In the genomic region with DNA sequence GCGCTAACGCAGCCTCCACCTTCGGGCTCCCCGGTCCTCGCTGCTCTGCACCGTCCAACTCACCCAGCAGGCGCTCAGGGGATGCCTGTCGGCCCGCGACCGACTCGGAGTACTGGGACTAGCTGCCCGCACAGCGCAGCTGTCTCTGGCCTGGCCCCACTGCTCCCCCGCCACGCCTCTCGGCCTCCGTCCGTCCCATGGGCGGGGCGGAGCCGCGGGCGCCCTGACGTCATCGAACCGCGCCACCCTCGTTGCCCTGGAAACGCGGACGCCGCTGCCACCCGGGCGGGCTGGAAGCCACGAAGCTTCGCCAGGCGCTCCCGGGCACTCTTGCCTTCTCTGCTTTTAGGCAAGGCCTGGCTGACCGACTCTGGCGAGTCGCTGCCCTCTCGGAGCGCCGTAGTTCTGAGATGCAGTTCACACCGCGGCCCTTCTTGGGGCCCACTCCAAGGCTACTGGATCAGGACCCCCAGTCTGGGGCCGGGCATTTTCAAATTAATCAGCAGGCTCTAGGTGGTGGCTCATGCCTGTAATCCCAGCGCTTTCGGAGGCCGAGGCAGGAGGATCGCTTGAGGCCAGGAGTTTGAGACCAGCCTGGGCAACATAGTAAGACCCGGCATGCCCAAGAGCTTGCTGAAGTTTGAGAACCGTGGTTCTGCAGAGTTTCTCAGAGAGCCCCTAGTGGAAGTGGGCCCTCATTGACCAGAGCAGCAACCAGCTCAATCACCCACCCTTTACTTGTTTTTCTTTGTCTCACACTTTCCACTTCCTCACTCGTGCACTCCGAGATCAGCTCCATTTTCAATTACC, we compare ENCODE assay signal across 8 cellular contexts. TPM values are rescaled to one million over a fixed set of nuclear protein-coding genes. Genes with fewer than 3 reads are reported as not detected.
DNase-seq lines count a peak whose midpoint lies in the region; ATAC-seq lines count a peak whose summit lies in the region.

No MANE protein-coding gene starts in this region.

- DNase-seq in Caki2 (ENCODE audit: low read depth) (peak; percentile 85), HS-5 (ENCODE audit: low read depth) (peak; percentile 50), mesenteric fat pad (ENCODE audit: low spot score) (peak; percentile 98)
- peak; percentile 67 for DNase-seq in NK-92 treated with Interleukin-12 subunit alpha and Interleukin-12 subunit beta, amount 100 ng/mL, for 24 hours (lab: John Stamatoyannopoulos, UW)
- DNase-seq in activated CD8-positive, alpha-beta memory T cell treated with anti-CD3 and anti-CD28 coated beads for 48 hours (ENCODE audit: low read depth in 2 of 3, low spot score in 2 of 3): peak; percentile 84 to 99 (median 96)
- DNase-seq in effector memory CD8-positive, alpha-beta T cell: peak; percentile 93 to 99 (median 98)
- peak; percentile 96 for DNase-seq in stimulated activated CD8-positive, alpha-beta memory T cell treated with anti-CD3 and anti-CD28 coated beads, Interleukin-15, amount 100 ng/mL, for 24 hours (ENCODE audit: low read depth)

- H3K9me3 Mint-ChIP-seq in effector memory CD8-positive, alpha-beta T cell: no peaks in the 10 kb centered on the region

- in situ Hi-C loops in Caki2 (cut with HindIII; ENCODE audit: low pct_unique_long_range_greater_than_20kb, low sequenced_read_pairs): no loop called here

- H3K36me3 Mint-ChIP-seq in effector memory CD8-positive, alpha-beta T cell (ENCODE audit: insufficient read depth): peaks cover 33% of the 10 kb centered on the region

- peak; percentile 87 for ATAC-seq in GM21360 (IDR thresholded peaks at IDR 0.05; ENCODE audit: unreplicated experiment)
- ATAC-seq in effector memory CD8-positive, alpha-beta T cell (replicated peaks): peak; percentile 95

- H3K27me3 Mint-ChIP-seq in effector memory CD8-positive, alpha-beta T cell: no peaks in the 10 kb centered on the region

- peak overlapping the region; percentile 88 to 93 for H3K4me3 Mint-ChIP-seq in effector memory CD8-positive, alpha-beta T cell

- H3K27ac Mint-ChIP-seq in effector memory CD8-positive, alpha-beta T cell: peak overlapping the region; percentile 96 to 98

- peaks cover 9 to 18% of the 10 kb centered on the region in 2 donors for H3K4me1 Mint-ChIP-seq in effector memory CD8-positive, alpha-beta T cell (ENCODE audit: low read depth in 2 of 2)

RNA-seq across cellular contexts. Expression of gene ACOX3, which starts 12.0 kb away (rescaled TPM):
- total RNA-seq in Caki2 (2014; rRNA removed; shearing (Covaris generic); ENCODE audit: low replicate concordance): 7.3 and 10.5 TPM in 2 replicates
- total RNA-seq in mesenteric fat pad: 29.1 TPM

RNA-seq across cellular contexts. Expression of gene TRMT44, which starts 12.1 kb away (rescaled TPM):
- 6.8 and 19.8 TPM in 2 replicates for total RNA-seq in Caki2 (2014; rRNA removed; shearing (Covaris generic); ENCODE audit: low replicate concordance)
- total RNA-seq in mesenteric fat pad: 23.3 TPM

Comparison
In these comparisons a context has a peak if more than half of its experiments do, and no peak if none do; other contexts are left out.
1. Peak in every context shown above with its lines: DNase-seq and ATAC-seq.